In genomic region chr17:39730095-39730921, GRCh38 we compare ENCODE assay signal across 8 cellular contexts. TPM values are rescaled to one million over a fixed set of nuclear protein-coding genes. Genes with fewer than 3 reads are reported as not detected.
DNase-seq lines count a peak whose midpoint lies in the region; ATAC-seq, FAIRE-seq and TF ChIP-seq lines count a peak whose summit lies in the region.

Gene MIEN1, minus strand, starts transcription at chr17:39730532. Its CDS starts 37 bp downstream, at chr17:39730495.

- peaks cover 9% of the 10 kb centered on the region for H3K36me3 Mint-ChIP-seq in T-helper 1 cell treated with Interleukin-12 subunit alpha and Interleukin-12 subunit beta and Interleukin-4 antibody, amounts not matched to agents 30 μg/mL and 1 μg/mL, for 36 hours (ENCODE audit: low read depth)

- peak within 1 kb of the TSS; percentile 92 for H3K27ac Mint-ChIP-seq in T-helper 1 cell treated with Interleukin-12 subunit alpha and Interleukin-12 subunit beta and Interleukin-4 antibody, amounts not matched to agents 30 μg/mL and 1 μg/mL, for 36 hours

- H3K27ac ChIP-seq in left ventricle myocardium inferior (replicated peaks), result peak within 1 kb of the TSS; percentile 92

- peaks cover 37% of the 10 kb centered on the region for H3K36me3 ChIP-seq in left ventricle myocardium inferior

- peak; percentile 95 for TF ChIP-seq CTCF in GM12875 (IDR thresholded peaks at IDR 0.05; ENCODE audit: borderline replicate concordance, insufficient read depth, low read depth, low read length)
- peak; percentile 94 for TF ChIP-seq CTCF in left ventricle myocardium inferior (IDR thresholded peaks at IDR 0.05; ENCODE audit: borderline replicate concordance)

- peaks cover 19% of the 10 kb centered on the region for H3K4me1 ChIP-seq in left ventricle myocardium inferior

- H3K9me3 Mint-ChIP-seq in T-helper 1 cell treated with Interleukin-12 subunit alpha and Interleukin-12 subunit beta and Interleukin-4 antibody, amounts not matched to agents 30 μg/mL and 1 μg/mL, for 36 hours, result no peaks in the 10 kb centered on the region

- peak within 1 kb of the TSS; percentile 77 for H3K4me3 ChIP-seq in GM12875 (ENCODE audit: low read depth, low read length)
- peak within 1 kb of the TSS; percentile 84 for H3K4me3 ChIP-seq in left ventricle myocardium inferior

- intact Hi-C loops in left ventricle myocardium inferior (cut with micrococcal nuclease), result no loop called here

- DNase-seq in NCI-H1436 (lab: John Stamatoyannopoulos, UW) (peak; percentile 89), amniotic stem cell (lab: John Stamatoyannopoulos, UW) (peak; percentile 52), left ventricle myocardium inferior (peak; percentile 92), pulmonary artery endothelial cell (ENCODE audit: low read depth, low spot score) (peak; percentile 26), urothelium cell line (ENCODE audit: low spot score) (peak; percentile 96)

- FAIRE-seq in urothelium cell line (lab: Jason Lieb, UNC), result peak; percentile 30

- H3K27me3 ChIP-seq in left ventricle myocardium inferior (ENCODE audit: low read depth), result no peaks in the 10 kb centered on the region

- H3K9me3 ChIP-seq in left ventricle myocardium inferior (replicated peaks), result no peaks in the 10 kb centered on the region

- ATAC-seq in HG02763 (IDR thresholded peaks at IDR 0.05; ENCODE audit: unreplicated experiment), result peak; percentile 90

- H3K4me1 Mint-ChIP-seq in T-helper 1 cell treated with Interleukin-12 subunit alpha and Interleukin-12 subunit beta and Interleukin-4 antibody, amounts not matched to agents 30 μg/mL and 1 μg/mL, for 36 hours (ENCODE audit: low read depth), result peaks cover 12% of the 10 kb centered on the region

- H3K27me3 Mint-ChIP-seq in T-helper 1 cell treated with Interleukin-12 subunit alpha and Interleukin-12 subunit beta and Interleukin-4 antibody, amounts not matched to agents 30 μg/mL and 1 μg/mL, for 36 hours (ENCODE audit: low read depth), result peaks cover 7% of the 10 kb centered on the region

- H3K4me3 Mint-ChIP-seq in T-helper 1 cell treated with Interleukin-12 subunit alpha and Interleukin-12 subunit beta and Interleukin-4 antibody, amounts not matched to agents 30 μg/mL and 1 μg/mL, for 36 hours, result peak within 1 kb of the TSS; percentile 94

RNA-seq across cellular contexts. Expression of gene MIEN1, which starts in this region (rescaled TPM):
- total RNA-seq in left ventricle myocardium inferior, result 57.1 TPM
- 12.5 and 16.7 TPM in 2 replicates for total RNA-seq in pulmonary artery endothelial cell

Comparison
In these comparisons a context has a peak if more than half of its experiments do, and no peak if none do; other contexts are left out.
1. Peak in every context shown above with its lines: DNase-seq, ATAC-seq, H3K4me3 ChIP-seq and H3K27ac ChIP-seq.
2. DNase-seq: peak in every context shown above with its lines; median percentile 96 in urothelium cell line; 92 in left ventricle myocardium inferior; 89 in NCI-H1436; 52 in amniotic stem cell; 26 in pulmonary artery endothelial cell.